In the genomic region with DNA sequence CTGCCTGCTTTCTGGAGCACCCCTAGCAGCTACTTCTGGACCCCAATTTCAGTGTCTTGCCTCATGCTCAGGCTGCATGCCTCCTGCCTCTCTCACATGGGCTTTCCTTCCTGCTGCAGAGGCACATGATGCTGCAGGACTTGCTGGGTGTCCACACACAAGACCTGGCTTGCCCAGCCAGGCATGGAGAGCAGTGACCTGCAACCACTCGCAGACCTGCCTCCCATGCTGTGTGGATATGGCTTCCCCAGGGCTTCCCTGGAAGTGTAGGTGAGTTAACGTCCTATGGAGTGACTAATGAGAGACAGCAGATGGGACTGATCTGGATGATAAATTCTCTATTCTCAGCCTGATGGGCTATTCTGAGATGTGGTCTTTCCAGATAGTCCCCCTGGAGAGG, we compare ENCODE assay signal across 22 cellular contexts. TPM values are rescaled to one million over a fixed set of nuclear protein-coding genes. Genes with fewer than 3 reads are reported as not detected.
A peak's percentile ranks its signal among the peaks of the same experiment; 100 is the strongest.
DNase-seq lines count a peak whose midpoint lies in the region; ATAC-seq and TF ChIP-seq lines count a peak whose summit lies in the region.
"Had no signal": no experiment of that assay in that cellular context is flagged by ENCODE, and none has a peak within 500 bp of the region (broad histone marks: within the 10 kb centered on the region; RNA-seq: fewer than 3 reads in every experiment).

No MANE protein-coding gene starts in this region.

- DNase-seq in ACHN (peak; percentile 12), mammary epithelial cell (peak; percentile 76), kidney epithelial cell (ENCODE audit: low read depth) (peak; percentile 48), adrenal gland (no peak), transverse colon (no peak)
- DNase-seq: BE2C, DMS79, KG1, NCI-H1105, NCI-H1694, NCI-H2081, NCI-H2171, NCI-H446, NCI-H526, OCI-M1, Right ventricle myocardium superior had no signal

- 0% methylated on average over 2 of the region's 2 CpGs for WGBS in mammary epithelial cell (ENCODE audit: low coverage, missing lambda C conversion rate)
- 53 to 66% (median 63%) methylated on average over 2 of the region's 2 CpGs; no CpG with 5 or more reads in 1 of the 4 donors for WGBS in adrenal gland, 4 donors
- 79% methylated on average over 2 of the region's 2 CpGs; no CpG with 5 or more reads in 1 of the 2 donors for WGBS in transverse colon (ENCODE audit: low coverage in 1 of 2), 2 donors

- intact Hi-C loops in mammary epithelial cell (cut with micrococcal nuclease) (loop anchor here (5.0 kb wide), 1 partner anchor 126 kb away; no protein-coding TSS in a partner anchor), adrenal gland (cut with DNase I) (loop anchor here in 1 of 2 donors (5.0 kb wide), 1 partner anchor 181 kb away; no protein-coding TSS in a partner anchor), transverse colon (cut with DNase I; ENCODE audit: low total_unique reads) (no loop called here)

- peak overlapping the region; percentile 23 for H3K4me2 ChIP-seq in mammary epithelial cell (ENCODE audit: insufficient read depth, low read depth, low read length)
- H3K4me2 ChIP-seq: A549 had no signal

- CTCF ChIA-PET in HEK293 (lab: Yijun Ruan, JAX), result interaction anchor here (1.2 kb wide), 1 partner anchor 14 kb away, joined by 4 read pairs; no protein-coding TSS in a partner anchor
- CTCF ChIA-PET in mammary epithelial cell (lab: Charles Lee; ENCODE audit: low non-redundant PET), result no interaction called here

- POLR2A ChIA-PET in HEK293 (lab: Yijun Ruan, JAX), result no interaction called here

- H3K4me1 ChIP-seq in HEK293 (ENCODE audit: control insufficient read depth, insufficient read depth, low read length), result no peaks in the 10 kb centered on the region
- H3K4me1 ChIP-seq in mammary epithelial cell (ENCODE audit: insufficient read depth, low read length), result peaks cover 10% of the 10 kb centered on the region
- no peaks in the 10 kb centered on the region for H3K4me1 ChIP-seq in adrenal gland (replicated peaks in 1 of 2)
- no peaks in the 10 kb centered on the region for H3K4me1 ChIP-seq in transverse colon
- H3K4me1 ChIP-seq: A549, BE2C had no signal

- no peak overlapping the region for H3K4me3 ChIP-seq in HEK293 (ENCODE audit: low read depth, low read length)
- no peak overlapping the region for H3K4me3 ChIP-seq in mammary epithelial cell (replicated peaks in 1 of 3; ENCODE audit: insufficient read depth in 1 of 3, low read depth in 2 of 3, low read length in 3 of 3)
- H3K4me3 ChIP-seq in kidney epithelial cell (ENCODE audit: low read depth, low read length), result no peak overlapping the region
- no peak overlapping the region for H3K4me3 ChIP-seq in adrenal gland
- no peak overlapping the region for H3K4me3 ChIP-seq in transverse colon
- H3K4me3 ChIP-seq: A549 had no signal

- TF ChIP-seq EP300 in transverse colon (IDR thresholded peaks at IDR 0.05; ENCODE audit: low read depth), result no peak

- in situ Hi-C loops in ACHN (cut with HindIII; ENCODE audit: low pct_ligation_motif_present, low pct_unique_long_range_greater_than_20kb, low sequenced_read_pairs), result no loop called here
- in situ Hi-C loops in mammary epithelial cell (cut with MboI; ENCODE audit: low sequenced_read_pairs in 2 of 2), result loop anchor here in 1 of 2 donors (10.0 kb wide), 1 partner anchor 439 kb away; no protein-coding TSS in a partner anchor
- in situ Hi-C loops in transverse colon (cut with MboI; ENCODE audit: low pct_ligation_motif_present in 1 of 4, low pct_unique_long_range_greater_than_20kb in 1 of 4, low sequenced_read_pairs in 3 of 4), result loop anchor here in 2 of 4 donors (10.0 kb wide), 1 partner anchor 179 kb away; no protein-coding TSS in a partner anchor

- H3K36me3 ChIP-seq in HEK293 (ENCODE audit: control insufficient read depth in 2 of 2, insufficient read depth in 1 of 2, low read length in 2 of 2), result no peaks in the 10 kb centered on the region
- H3K36me3 ChIP-seq in mammary epithelial cell (ENCODE audit: insufficient read depth, low read length), result no peaks in the 10 kb centered on the region
- no peaks in the 10 kb centered on the region for H3K36me3 ChIP-seq in kidney epithelial cell (ENCODE audit: control insufficient read depth, insufficient read depth, low read length)
- no peaks in the 10 kb centered on the region for H3K36me3 ChIP-seq in adrenal gland (replicated peaks in 1 of 2)
- no peaks in the 10 kb centered on the region for H3K36me3 ChIP-seq in transverse colon
- H3K36me3 ChIP-seq: BE2C had no signal

- ATAC-seq in GM19324 (IDR thresholded peaks at IDR 0.05; ENCODE audit: low FRiP score, unreplicated experiment), result no peak
- no peak for ATAC-seq in HG03139 (IDR thresholded peaks at IDR 0.05; ENCODE audit: unreplicated experiment)
- ATAC-seq: A549 had no signal

- H3K9ac ChIP-seq in mammary epithelial cell (ENCODE audit: insufficient read depth, low read length), result no peak overlapping the region

- no peaks in the 10 kb centered on the region for H3K79me2 ChIP-seq in mammary epithelial cell (ENCODE audit: insufficient read depth, low read length)

- H3K27me3 ChIP-seq in mammary epithelial cell (ENCODE audit: insufficient read depth, low read length) (no peaks in the 10 kb centered on the region), kidney epithelial cell (ENCODE audit: control insufficient read depth, insufficient read depth, low read length) (peaks cover 2% of the 10 kb centered on the region), adrenal gland (peaks cover 4% of the 10 kb centered on the region), transverse colon (no peaks in the 10 kb centered on the region)

- BruUV-seq in mammary epithelial cell (replicated peaks; lab: Mats Ljungman, UMichigan), result no TSS peak

- H2AFZ ChIP-seq in mammary epithelial cell (ENCODE audit: low read depth, low read length), result no peak overlapping the region

- no peaks in the 10 kb centered on the region for H4K20me1 ChIP-seq in mammary epithelial cell (ENCODE audit: insufficient read depth, low read length)

- H3K27ac ChIP-seq in HEK293 (ENCODE audit: extremely low read depth, low read depth, low read length), result no peak overlapping the region
- no peak overlapping the region for H3K27ac ChIP-seq in mammary epithelial cell (ENCODE audit: insufficient read depth, low read depth, low read length)
- no peak overlapping the region for H3K27ac ChIP-seq in adrenal gland
- no peak overlapping the region for H3K27ac ChIP-seq in transverse colon
- H3K27ac ChIP-seq: A549, HL-60 had no signal

- dilution Hi-C loops in mammary epithelial cell (cut with HindIII; ENCODE audit: low sequenced_read_pairs), result no loop called here

- H3K9me3 ChIP-seq in HEK293 (ENCODE audit: control insufficient read depth, insufficient read depth, low read depth, low read length), result no peaks in the 10 kb centered on the region
- no peaks in the 10 kb centered on the region for H3K9me3 ChIP-seq in mammary epithelial cell (replicated peaks; ENCODE audit: insufficient read depth, low read length)
- H3K9me3 ChIP-seq in adrenal gland (replicated peaks in 1 of 3), result no peaks in the 10 kb centered on the region
- no peaks in the 10 kb centered on the region for H3K9me3 ChIP-seq in transverse colon
- H3K9me3 ChIP-seq: A549, BE2C had no signal

- TF ChIP-seq CTCF in HEK293 (tag by site-specific recombination; IDR thresholded peaks at IDR 0.05) (no peak), mammary epithelial cell (conservative IDR thresholded peaks at IDR 0.05 in 1 of 2, IDR thresholded peaks at IDR 0.05 in 1 of 2; ENCODE audit: extremely low read depth in 1 of 2, insufficient read depth in 1 of 2, low read depth in 1 of 2, low read length in 2 of 2) (no peak), kidney epithelial cell (IDR thresholded peaks at IDR 0.05; ENCODE audit: insufficient read depth, low read length, poor library complexity, severe bottlenecking) (no peak), adrenal gland (IDR thresholded peaks at IDR 0.05) (no peak), transverse colon (IDR thresholded peaks at IDR 0.05) (no peak)

- TF ChIP-seq POLR2A in adrenal gland (IDR thresholded peaks at IDR 0.05) (no peak), transverse colon (IDR thresholded peaks at IDR 0.05) (no peak)

TF ChIP-seq in HEK293, 187 proteins besides CTCF, POLR2A, EP300 and RAD21:
- TF ChIP-seq ZNF701 (tag by site-specific recombination; IDR thresholded peaks at IDR 0.05) (no peak), ZIC2 (tag by site-specific recombination; IDR thresholded peaks at IDR 0.05) (peak; percentile 84), ZNF202 (tag by site-specific recombination; IDR thresholded peaks at IDR 0.05; ENCODE audit: borderline replicate concordance) (no peak), KLF1 (tag by site-specific recombination; IDR thresholded peaks at IDR 0.05) (no peak), ZNF704 (tag by site-specific recombination; IDR thresholded peaks at IDR 0.05) (no peak)

RNA-seq across cellular contexts. Expression of gene SMIM32, which starts 53.2 kb away (rescaled TPM):
- total RNA-seq in mammary epithelial cell (not detected), kidney epithelial cell (0.08 TPM in 1 of 2 replicates, not detected in the other), adrenal gland (not detected), transverse colon (10 to 100 TPM in 3 of 4 donors, 1 to 10 TPM in 1; 6.4 to 21.6 (median 13.5) TPM)
- polyA plus RNA-seq in mammary epithelial cell (not detected), adrenal gland (not detected)
- not detected for polyA minus RNA-seq in mammary epithelial cell
- total RNA-seq: HT1080, Right ventricle myocardium superior had no signal
- polyA plus RNA-seq: A549 had no signal

Comparison
In these comparisons a context has a peak if more than half of its experiments do, and no peak if none do; other contexts are left out.
1. DNase-seq: peak in ACHN (single experiment), mammary epithelial cell (single experiment) and kidney epithelial cell (single experiment); none in adrenal gland (0 of 7) and transverse colon (single experiment).